Comparison of ENCODE assay signal across 10 cellular contexts in genomic region chr2:237699870-237700582, GRCh38.
A peak's percentile ranks its signal among the peaks of the same experiment; 100 is the strongest.
DNase-seq lines count a peak whose midpoint lies in the region; ATAC-seq and TF ChIP-seq lines count a peak whose summit lies in the region.
"Had no signal": no experiment of that assay in that cellular context is flagged by ENCODE, and none has a peak within 500 bp of the region (broad histone marks: within the 10 kb centered on the region; RNA-seq: fewer than 3 reads in every experiment).

No MANE protein-coding gene starts in this region.

- TF ChIP-seq CTCF in A673 (conservative IDR thresholded peaks at IDR 0.05; ENCODE audit: low read depth, low read length) (no peak), HL-60 (IDR thresholded peaks at IDR 0.05; ENCODE audit: insufficient read depth, low read length) (no peak)

- intact Hi-C loops in A673 (cut with micrococcal nuclease; ENCODE audit: unreplicated experiment) = no loop called here

- no peaks in the 10 kb centered on the region for H3K36me3 ChIP-seq in A673 (ENCODE audit: insufficient read depth, low read length, poor library complexity, severe bottlenecking)
- no peaks in the 10 kb centered on the region for H3K36me3 ChIP-seq in muscle layer of colon (ENCODE audit: insufficient read depth, low read length)

- H3K4me1 Mint-ChIP-seq in central memory CD8-positive, alpha-beta T cell = peaks cover 97% of the 10 kb centered on the region

- H3K27ac ChIP-seq in A673 (ENCODE audit: low read depth, low read length, poor library complexity, severe bottlenecking) (peak overlapping the region; percentile 93), HL-60 (replicated peaks) (peak overlapping the region; percentile 77), muscle layer of colon (ENCODE audit: low read depth, low read length) (peak overlapping the region; percentile 99)

- POLR2A ChIA-PET in A673 (lab: Charles Lee; ENCODE audit: low non-redundant PET) = no interaction called here

- H3K9me3 ChIP-seq in A673 (ENCODE audit: low read depth, low read length, poor library complexity, severe bottlenecking) = no peaks in the 10 kb centered on the region
- no peaks in the 10 kb centered on the region for H3K9me3 ChIP-seq in muscle layer of colon (ENCODE audit: low read length)

- H3K27me3 ChIP-seq in A673 (replicated peaks; ENCODE audit: insufficient read depth, low read depth, low read length, poor library complexity) (no peaks in the 10 kb centered on the region), HL-60 (ENCODE audit: insufficient read depth, poor library complexity, severe bottlenecking) (no peaks in the 10 kb centered on the region), muscle layer of colon (ENCODE audit: control insufficient read depth in 1 of 2, insufficient read depth in 2 of 2, low read length in 2 of 2) (no peaks in the 10 kb centered on the region)

- no peak overlapping the region for H3K4me3 ChIP-seq in A673 (ENCODE audit: low read depth, low read length, poor library complexity, severe bottlenecking)
- no peak overlapping the region for H3K4me3 ChIP-seq in HL-60 (replicated peaks; ENCODE audit: insufficient read depth, low read length)
- no peak overlapping the region for H3K4me3 ChIP-seq in muscle layer of colon (ENCODE audit: low read depth in 1 of 2, low read length in 2 of 2)

- H3K9me3 Mint-ChIP-seq in central memory CD8-positive, alpha-beta T cell = no peaks in the 10 kb centered on the region

- peaks cover 34% of the 10 kb centered on the region for H3K36me3 Mint-ChIP-seq in central memory CD8-positive, alpha-beta T cell (ENCODE audit: insufficient read depth)

- no TSS peak for BruUV-seq in A673 (replicated peaks; lab: Mats Ljungman, UMichigan)

- CTCF ChIA-PET in A673 (lab: Charles Lee) = interaction anchor here (1.2 kb wide), 1 partner anchor 45 kb away, joined by 5 read pairs; no protein-coding TSS in a partner anchor

- H3K27me3 Mint-ChIP-seq in central memory CD8-positive, alpha-beta T cell = no peaks in the 10 kb centered on the region

- no peak for ATAC-seq in central memory CD8-positive, alpha-beta T cell (replicated peaks; ENCODE audit: extremely low read depth, poor library complexity, severe bottlenecking)
- ATAC-seq in GM21360 (IDR thresholded peaks at IDR 0.05; ENCODE audit: unreplicated experiment) (no peak), HG03520 (IDR thresholded peaks at IDR 0.05; ENCODE audit: unreplicated experiment) (no peak)
- ATAC-seq: PC-3 had no signal

- peak overlapping the region; percentile 97 for H3K27ac Mint-ChIP-seq in central memory CD8-positive, alpha-beta T cell (ENCODE audit: low read depth)

- H3K4me1 ChIP-seq in A673 (ENCODE audit: insufficient read depth, low read length, poor library complexity, severe bottlenecking) = peaks cover 90% of the 10 kb centered on the region
- peaks cover 99% of the 10 kb centered on the region for H3K4me1 ChIP-seq in muscle layer of colon (ENCODE audit: insufficient read depth, low read length)

- peak overlapping the region; percentile 18 for H3K9ac ChIP-seq in muscle layer of colon (ENCODE audit: low read length)

- DNase-seq in A673 (ENCODE audit: low spot score) (no peak), HL-60 (ENCODE audit: low read depth in 1 of 2, low spot score in 1 of 2) (no peak), MV-4-11 (lab: John Stamatoyannopoulos, UW) (no peak), NCI-H1930 (lab: John Stamatoyannopoulos, UW) (no peak)
- no peak for DNase-seq in central memory CD8-positive, alpha-beta T cell (ENCODE audit: low spot score in 2 of 2)
- DNase-seq: DMS79, PC-3 had no signal

- peak overlapping the region; percentile 74 for H3K4me3 Mint-ChIP-seq in central memory CD8-positive, alpha-beta T cell
